In the genomic region with DNA sequence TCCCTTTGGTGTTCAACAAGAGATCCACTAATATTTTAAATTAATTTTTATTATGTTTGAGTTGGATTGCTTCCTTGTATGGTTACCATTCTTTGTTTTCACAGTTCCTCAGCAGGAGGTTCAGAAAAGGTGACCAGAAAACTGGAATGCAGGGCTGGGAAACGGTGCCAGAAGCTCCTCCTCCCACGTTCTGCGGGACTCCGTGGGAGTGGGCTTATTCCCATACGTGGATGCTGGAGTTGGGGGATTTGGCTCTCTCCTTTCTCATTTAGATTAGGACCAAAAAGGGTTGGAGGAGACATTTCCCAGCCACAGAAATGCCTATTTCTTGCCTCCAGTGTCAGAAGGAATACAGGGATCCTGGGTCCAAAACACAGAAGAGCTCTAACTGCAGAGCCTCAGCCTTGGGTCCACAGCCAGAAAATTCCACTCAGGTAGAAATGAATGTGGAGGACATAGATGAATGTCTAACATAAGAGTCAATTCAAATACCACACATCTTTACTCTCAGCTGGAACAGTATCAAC, we compare ENCODE assay signal across 22 cellular contexts. TPM values are rescaled to one million over a fixed set of nuclear protein-coding genes. Genes with fewer than 3 reads are reported as not detected.
DNase-seq lines count a peak whose midpoint lies in the region; ATAC-seq and TF ChIP-seq lines count a peak whose summit lies in the region.
"Had no signal": no experiment of that assay in that cellular context is flagged by ENCODE, and none has a peak within 500 bp of the region (broad histone marks: within the 10 kb centered on the region; RNA-seq: fewer than 3 reads in every experiment).

No MANE protein-coding gene starts in this region.

- POLR2A ChIA-PET in Panc1 (lab: Charles Lee): no interaction called here

- H3K27me3 ChIP-seq in Panc1 (ENCODE audit: control insufficient read depth, insufficient read depth, low read length) (no peaks in the 10 kb centered on the region), lower lobe of right lung (ENCODE audit: low read depth) (no peaks in the 10 kb centered on the region)
- H3K27me3 ChIP-seq: pancreas had no signal

- no peak for TF ChIP-seq CTCF in Panc1 (IDR thresholded peaks at IDR 0.05)
- TF ChIP-seq CTCF in lower lobe of right lung (IDR thresholded peaks at IDR 0.05): no peak

- BruUV-seq in Panc1 (replicated peaks; lab: Mats Ljungman, UMichigan): no TSS peak

- peak overlapping the region; percentile 35; the same call in 1 of the 2 replicates for H3K27ac ChIP-seq in Panc1 (ENCODE audit: low read length)
- peak overlapping the region; percentile 32 for H3K27ac ChIP-seq in lower lobe of right lung
- H3K27ac ChIP-seq in temporal lobe (ENCODE audit: low read depth, low read length): peak overlapping the region; percentile 45
- H3K27ac ChIP-seq: pancreas had no signal

- in situ Hi-C loops in Panc1 (cut with HindIII; ENCODE audit: low pct_unique_long_range_greater_than_20kb, low sequenced_read_pairs): no loop called here

- H3K4me3 ChIP-seq in Panc1 (ENCODE audit: low read depth in 2 of 2, low read length in 2 of 2) (no peak overlapping the region), lower lobe of right lung (no peak overlapping the region)
- H3K4me3 ChIP-seq: pancreas had no signal

- ATAC-seq in Panc1 (no peak), lower lobe of right lung (peak; percentile 27 to 39)
- ATAC-seq: activated CD8-positive, alpha-beta T cell treated with anti-CD3 and anti-CD28 coated beads, Interleukin-2, amount 10 ng/mL, durations not matched to agents 7 days and 5 days; naive thymus-derived CD8-positive, alpha-beta T cell; pancreas had no signal

- H3K4me1 ChIP-seq in Panc1 (ENCODE audit: control insufficient read depth, insufficient read depth, low read length): peaks cover 51% of the 10 kb centered on the region
- peaks cover 43% of the 10 kb centered on the region for H3K4me1 ChIP-seq in lower lobe of right lung

- no peaks in the 10 kb centered on the region for H3K36me3 ChIP-seq in Panc1 (ENCODE audit: control insufficient read depth, insufficient read depth, low read length)
- no peaks in the 10 kb centered on the region for H3K36me3 ChIP-seq in lower lobe of right lung
- H3K36me3 ChIP-seq: pancreas had no signal

- CTCF ChIA-PET in Panc1 (lab: Charles Lee): no interaction called here

- DNase-seq in Panc1 (ENCODE audit: low read depth, low spot score) (no peak), cerebellar cortex (ENCODE audit: low spot score) (peak; percentile 59), lower lobe of right lung (no peak), NOMO-1 treated with DMSO at 0.1 percent for 48 hours (lab: John Stamatoyannopoulos, UW; ENCODE audit: unreplicated experiment) (no peak), GM19238 (ENCODE audit: insufficient read length, low spot score) (no peak), Kasumi-1 (lab: John Stamatoyannopoulos, UW) (no peak)
- DNase-seq: activated CD8-positive, alpha-beta T cell treated with anti-CD3 and anti-CD28 coated beads, Interleukin-2, amount 10 ng/mL, durations not matched to agents 7 days and 5 days; activated gamma-delta T cell treated with Interleukin-2 at 50 U/mL for 16 hours; CD4-positive, alpha-beta memory T cell; central memory CD4-positive, alpha-beta T cell; DMS153; foreskin melanocyte; islet precursor cell; Karpas-422; mesendoderm; naive thymus-derived CD8-positive, alpha-beta T cell; NCI-H1048; NCI-H187 treated with DMSO at 0.1 percent for 48 hours; NCI-H2227 treated with DMSO at 0.1 percent for 48 hours; pancreas; SIG-M5 had no signal

- H3K9me3 ChIP-seq in Panc1 (ENCODE audit: control insufficient read depth, insufficient read depth, low read depth, low read length) (no peaks in the 10 kb centered on the region), lower lobe of right lung (no peaks in the 10 kb centered on the region)
- H3K9me3 ChIP-seq: pancreas had no signal

- intact Hi-C loops in Panc1 (cut with micrococcal nuclease; ENCODE audit: unreplicated experiment): no loop called here
- intact Hi-C loops in lower lobe of right lung (cut with DNase I): no loop called here

RNA-seq across cellular contexts. Expression of a gene that starts 56.0 kb away (rescaled TPM):
- total RNA-seq in Panc1 (2021; ENCODE audit: unreplicated experiment) (29.4 TPM), lower lobe of right lung (58.2 TPM), temporal lobe (101 TPM)
- polyA plus RNA-seq in Panc1 (2012; ENCODE audit: insufficient read length): 18.4 TPM
